Comparison of ENCODE assay signal across 1 cellular context in the genomic region with DNA sequence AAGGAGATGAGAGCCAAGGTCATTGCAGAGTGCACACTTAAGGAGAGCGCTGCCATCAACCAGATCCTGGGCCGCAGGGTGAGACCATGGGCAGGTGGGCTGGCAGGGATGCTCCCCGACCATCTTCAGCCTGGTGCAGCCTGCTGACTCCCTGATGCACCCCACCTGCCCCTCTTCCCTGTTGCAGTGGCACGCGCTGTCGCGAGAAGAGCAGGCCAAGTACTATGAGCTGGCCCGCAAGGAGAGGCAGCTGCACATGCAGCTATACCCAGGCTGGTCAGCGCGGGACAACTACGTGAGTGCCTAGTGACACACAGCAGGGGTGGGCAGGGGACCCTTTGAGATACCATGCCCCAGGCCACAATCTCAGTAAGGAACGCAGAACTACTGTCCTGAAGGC.
TF ChIP-seq lines count a peak whose summit lies in the region.

No MANE protein-coding gene starts in this region.

TF ChIP-seq in GM23338, 12 proteins besides CTCF, POLR2A, EP300 and RAD21 (continued from another document):
- TF ChIP-seq CREB1 (CRISPR knock-in tag; IDR thresholded peaks at IDR 0.05; ENCODE audit: low read depth) (no peak), ZNF462 (CRISPR knock-in tag; IDR thresholded peaks at IDR 0.05) (no peak), EZH2phosphoT487 (IDR thresholded peaks at IDR 0.05; ENCODE audit: unreplicated experiment) (no peak), NANOG (IDR thresholded peaks at IDR 0.05; ENCODE audit: borderline replicate concordance) (no peak), ZNF331 (CRISPR knock-in tag; IDR thresholded peaks at IDR 0.05; ENCODE audit: low read depth) (no peak), ZNF114 (CRISPR knock-in tag; IDR thresholded peaks at IDR 0.05) (no peak), ETS1 (IDR thresholded peaks at IDR 0.05) (no peak)
- TF ChIP-seq, protein P1, sequence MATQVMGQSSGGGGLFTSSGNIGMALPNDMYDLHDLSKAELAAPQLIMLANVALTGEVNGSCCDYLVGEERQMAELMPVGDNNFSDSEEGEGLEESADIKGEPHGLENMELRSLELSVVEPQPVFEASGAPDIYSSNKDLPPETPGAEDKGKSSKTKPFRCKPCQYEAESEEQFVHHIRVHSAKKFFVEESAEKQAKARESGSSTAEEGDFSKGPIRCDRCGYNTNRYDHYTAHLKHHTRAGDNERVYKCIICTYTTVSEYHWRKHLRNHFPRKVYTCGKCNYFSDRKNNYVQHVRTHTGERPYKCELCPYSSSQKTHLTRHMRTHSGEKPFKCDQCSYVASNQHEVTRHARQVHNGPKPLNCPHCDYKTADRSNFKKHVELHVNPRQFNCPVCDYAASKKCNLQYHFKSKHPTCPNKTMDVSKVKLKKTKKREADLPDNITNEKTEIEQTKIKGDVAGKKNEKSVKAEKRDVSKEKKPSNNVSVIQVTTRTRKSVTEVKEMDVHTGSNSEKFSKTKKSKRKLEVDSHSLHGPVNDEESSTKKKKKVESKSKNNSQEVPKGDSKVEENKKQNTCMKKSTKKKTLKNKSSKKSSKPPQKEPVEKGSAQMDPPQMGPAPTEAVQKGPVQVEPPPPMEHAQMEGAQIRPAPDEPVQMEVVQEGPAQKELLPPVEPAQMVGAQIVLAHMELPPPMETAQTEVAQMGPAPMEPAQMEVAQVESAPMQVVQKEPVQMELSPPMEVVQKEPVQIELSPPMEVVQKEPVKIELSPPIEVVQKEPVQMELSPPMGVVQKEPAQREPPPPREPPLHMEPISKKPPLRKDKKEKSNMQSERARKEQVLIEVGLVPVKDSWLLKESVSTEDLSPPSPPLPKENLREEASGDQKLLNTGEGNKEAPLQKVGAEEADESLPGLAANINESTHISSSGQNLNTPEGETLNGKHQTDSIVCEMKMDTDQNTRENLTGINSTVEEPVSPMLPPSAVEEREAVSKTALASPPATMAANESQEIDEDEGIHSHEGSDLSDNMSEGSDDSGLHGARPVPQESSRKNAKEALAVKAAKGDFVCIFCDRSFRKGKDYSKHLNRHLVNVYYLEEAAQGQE (IDR thresholded peaks at IDR 0.05; ENCODE audit: unreplicated experiment), result no peak
